8 cellular contexts compared by ENCODE assay signal in the genomic region with DNA sequence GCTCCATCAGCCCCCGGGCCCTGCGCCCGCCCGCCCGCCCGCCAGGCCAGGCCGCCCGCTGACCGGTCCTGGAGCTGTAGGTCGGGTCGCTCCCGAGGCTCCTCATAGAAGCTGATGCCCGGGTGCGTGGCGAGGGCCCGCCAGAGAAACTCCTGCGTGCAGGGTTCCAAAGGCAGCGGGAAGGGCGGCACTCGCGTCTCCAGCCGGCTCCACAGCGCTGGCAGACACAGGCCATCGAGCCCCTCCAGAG. TPM values are rescaled to one million over a fixed set of nuclear protein-coding genes. Genes with fewer than 3 reads are reported as not detected.
DNase-seq lines count a peak whose midpoint lies in the region; ATAC-seq and FAIRE-seq lines count a peak whose summit lies in the region.

No MANE protein-coding gene starts in this region.

- peaks cover 17% of the 10 kb centered on the region for H3K36me3 Mint-ChIP-seq in activated T-helper 2 cell treated with anti-CD3 and anti-CD28 coated beads, Interferon-gamma antibody, Interleukin-2, Interleukin-4, amounts not matched to agents 10 μg/mL and 5 μg/mL and 100 μg/mL, durations not matched to agents 14 hours and 24 hours and 36 hours (ENCODE audit: low read depth)

- no peak for FAIRE-seq in urothelium cell line (lab: Jason Lieb, UNC)

- peaks cover 27% of the 10 kb centered on the region for H3K4me1 Mint-ChIP-seq in activated T-helper 2 cell treated with anti-CD3 and anti-CD28 coated beads, Interferon-gamma antibody, Interleukin-2, Interleukin-4, amounts not matched to agents 10 μg/mL and 5 μg/mL and 100 μg/mL, durations not matched to agents 14 hours and 24 hours and 36 hours (ENCODE audit: low read depth)

- H3K27me3 Mint-ChIP-seq in activated T-helper 2 cell treated with anti-CD3 and anti-CD28 coated beads, Interferon-gamma antibody, Interleukin-2, Interleukin-4, amounts not matched to agents 10 μg/mL and 5 μg/mL and 100 μg/mL, durations not matched to agents 14 hours and 24 hours and 36 hours (ENCODE audit: low read depth) = no peaks in the 10 kb centered on the region

- peak overlapping the region; percentile 97 for H3K4me3 Mint-ChIP-seq in activated T-helper 2 cell treated with anti-CD3 and anti-CD28 coated beads, Interferon-gamma antibody, Interleukin-2, Interleukin-4, amounts not matched to agents 10 μg/mL and 5 μg/mL and 100 μg/mL, durations not matched to agents 14 hours and 24 hours and 36 hours (ENCODE audit: low read depth)

- intact Hi-C loops in activated T-helper 2 cell treated with anti-CD3 and anti-CD28 coated beads, Interferon-gamma antibody, Interleukin-2, Interleukin-4, amounts not matched to agents 10 μg/mL and 5 μg/mL and 100 μg/mL, durations not matched to agents 14 hours and 24 hours and 36 hours (cut with micrococcal nuclease) = no loop called here

- DNase-seq in activated T-helper 2 cell treated with anti-CD3 and anti-CD28 coated beads, Interferon-gamma antibody, Interleukin-2, Interleukin-4, amounts not matched to agents 10 μg/mL and 5 μg/mL and 100 μg/mL, durations not matched to agents 14 hours and 24 hours and 36 hours (ENCODE audit: low spot score) = no peak
- peak; percentile 78 for DNase-seq in iPS-NIHi11 (ENCODE audit: low spot score)
- DNase-seq in substantia nigra (lab: John Stamatoyannopoulos, UW) = no peak
- DNase-seq in ecto neural progenitor cell (ENCODE audit: low spot score) = no peak
- DNase-seq in urothelium cell line (ENCODE audit: low spot score) = no peak
- no peak for DNase-seq in hepatic stellate cell (ENCODE audit: low spot score)

- ATAC-seq in GM19023 (IDR thresholded peaks at IDR 0.05; ENCODE audit: unreplicated experiment) (peak; percentile 19), HG03039 (IDR thresholded peaks at IDR 0.05; ENCODE audit: unreplicated experiment) (peak; percentile 21)

- H3K9me3 Mint-ChIP-seq in activated T-helper 2 cell treated with anti-CD3 and anti-CD28 coated beads, Interferon-gamma antibody, Interleukin-2, Interleukin-4, amounts not matched to agents 10 μg/mL and 5 μg/mL and 100 μg/mL, durations not matched to agents 14 hours and 24 hours and 36 hours = no peaks in the 10 kb centered on the region

- peak overlapping the region; percentile 64 for H3K27ac ChIP-seq in substantia nigra (ENCODE audit: low read depth, low read length, poor library complexity, severe bottlenecking)

- H3K27ac Mint-ChIP-seq in activated T-helper 2 cell treated with anti-CD3 and anti-CD28 coated beads, Interferon-gamma antibody, Interleukin-2, Interleukin-4, amounts not matched to agents 10 μg/mL and 5 μg/mL and 100 μg/mL, durations not matched to agents 14 hours and 24 hours and 36 hours = peak overlapping the region; percentile 91

RNA-seq across cellular contexts. Expression of gene GTF3C1, which starts 0.2 kb away (rescaled TPM):
- total RNA-seq in activated T-helper 2 cell treated with anti-CD3 and anti-CD28 coated beads, Interferon-gamma antibody, Interleukin-2, Interleukin-4, amounts not matched to agents 10 μg/mL and 5 μg/mL and 100 μg/mL, durations not matched to agents 14 hours and 24 hours and 36 hours = 62.2 and 66.9 TPM in 2 replicates

RNA-seq across cellular contexts. Expression of gene KATNIP, which starts 0.4 kb away (rescaled TPM):
- 14.2 and 17.0 TPM in 2 replicates for total RNA-seq in activated T-helper 2 cell treated with anti-CD3 and anti-CD28 coated beads, Interferon-gamma antibody, Interleukin-2, Interleukin-4, amounts not matched to agents 10 μg/mL and 5 μg/mL and 100 μg/mL, durations not matched to agents 14 hours and 24 hours and 36 hours
